ENCODE assay signal across 8 cellular contexts in genomic region chr3:186259612-186260383, GRCh38.
DNase-seq lines count a peak whose midpoint lies in the region; ATAC-seq and TF ChIP-seq lines count a peak whose summit lies in the region.

No MANE protein-coding gene starts in this region.

- H3K27me3 Mint-ChIP-seq in activated CD4-positive, alpha-beta T cell treated with anti-CD3 and anti-CD28 coated beads, Interleukin-2, amount 10 ng/mL, durations not matched to agents 24 days and 14 days, result peaks cover 5% of the 10 kb centered on the region

- TF ChIP-seq CTCF in colonic mucosa (IDR thresholded peaks at IDR 0.05) (peak; percentile 70), lower leg skin (IDR thresholded peaks at IDR 0.05) (no peak)

- H3K4me3 Mint-ChIP-seq in activated CD4-positive, alpha-beta T cell treated with anti-CD3 and anti-CD28 coated beads, Interleukin-2, amount 10 ng/mL, durations not matched to agents 24 days and 14 days, result peak overlapping the region; percentile 46

- peak overlapping the region; percentile 76 for H3K27ac Mint-ChIP-seq in activated CD4-positive, alpha-beta T cell treated with anti-CD3 and anti-CD28 coated beads, Interleukin-2, amount 10 ng/mL, durations not matched to agents 24 days and 14 days

- no peaks in the 10 kb centered on the region for H3K9me3 ChIP-seq in colonic mucosa

- H3K9ac ChIP-seq in colonic mucosa (ENCODE audit: low read depth in 2 of 2, low read length in 2 of 2), result no peak overlapping the region

- no peak overlapping the region for H3K27ac ChIP-seq in colonic mucosa

- peaks cover 20% of the 10 kb centered on the region for H3K4me1 Mint-ChIP-seq in activated CD4-positive, alpha-beta T cell treated with anti-CD3 and anti-CD28 coated beads, Interleukin-2, amount 10 ng/mL, durations not matched to agents 24 days and 14 days

- intact Hi-C loops in activated CD4-positive, alpha-beta T cell treated with anti-CD3 and anti-CD28 coated beads, Interleukin-2, amount 10 ng/mL, durations not matched to agents 24 days and 14 days (cut with micrococcal nuclease), result loop anchor here (1.0 kb wide), 3 partner anchors 11 to 281 kb away; no protein-coding TSS in a partner anchor
- intact Hi-C loops in colonic mucosa (cut with DNase I) (loop anchor here (2.0 kb wide), 1 partner anchor 281 kb away; no protein-coding TSS in a partner anchor), lower leg skin (cut with DNase I; ENCODE audit: low total_unique reads) (loop anchor here (10.0 kb wide), 1 partner anchor 285 kb away; the partner anchor contains the start of gene CRYGS)

- TF ChIP-seq POLR2A in lower leg skin (IDR thresholded peaks at IDR 0.05), result no peak

- no peaks in the 10 kb centered on the region for H3K9me3 Mint-ChIP-seq in activated CD4-positive, alpha-beta T cell treated with anti-CD3 and anti-CD28 coated beads, Interleukin-2, amount 10 ng/mL, durations not matched to agents 24 days and 14 days

- 35 to 45% methylated on average over 15 of the region's 15 CpGs for WGBS in lower leg skin, 2 donors

- ATAC-seq in HG02981 (IDR thresholded peaks at IDR 0.05; ENCODE audit: unreplicated experiment), result peak; percentile 64

- no peaks in the 10 kb centered on the region for H3K27me3 ChIP-seq in colonic mucosa

- H3K36me3 Mint-ChIP-seq in activated CD4-positive, alpha-beta T cell treated with anti-CD3 and anti-CD28 coated beads, Interleukin-2, amount 10 ng/mL, durations not matched to agents 24 days and 14 days (ENCODE audit: low read depth), result no peaks in the 10 kb centered on the region

- H3K4me3 ChIP-seq in colonic mucosa (no peak overlapping the region), lower leg skin (ENCODE audit: low read depth, poor library complexity, severe bottlenecking) (no peak overlapping the region)

- H3K36me3 ChIP-seq in colonic mucosa, result no peaks in the 10 kb centered on the region

- DNase-seq in NCI-H748 (lab: John Stamatoyannopoulos, UW; ENCODE audit: unreplicated experiment), result peak; percentile 42
- DNase-seq in NCI-H748 treated with DMSO at 0.1 percent for 48 hours (lab: John Stamatoyannopoulos, UW), result no peak
- DNase-seq in NCI-H345 treated with DMSO at 0.1 percent for 48 hours (lab: John Stamatoyannopoulos, UW; ENCODE audit: unreplicated experiment), result peak; percentile 25
- DNase-seq in activated CD4-positive, alpha-beta T cell treated with anti-CD3 and anti-CD28 coated beads, Interleukin-2, amount 10 ng/mL, durations not matched to agents 24 days and 14 days, result peak; percentile 86
- peak; percentile 58 for DNase-seq in colonic mucosa
- DNase-seq in lower leg skin (ENCODE audit: low spot score in 2 of 2), result peak; percentile 20 to 87
- DNase-seq in stimulated activated CD8-positive, alpha-beta memory T cell treated with anti-CD3 and anti-CD28 coated beads, Interleukin-12 subunit alpha, Interleukin-12 subunit beta, amount 100 ng/mL, for 1 hour (ENCODE audit: low read depth), result peak; percentile 35

- no peaks in the 10 kb centered on the region for H3K4me1 ChIP-seq in colonic mucosa
